In genomic region chr7:22240904-22241571, GRCh38 we compare ENCODE assay signal across 27 cellular contexts.
"Had no signal": no experiment of that assay in that cellular context is flagged by ENCODE, and none has a peak within 500 bp of the region (broad histone marks: within the 10 kb centered on the region; RNA-seq: fewer than 3 reads in every experiment).

No MANE protein-coding gene starts in this region.

- H3K4me1 ChIP-seq: left ventricle myocardium inferior, prostate gland, stomach, testis, thyroid gland, vagina had no signal

- H3K4me3 ChIP-seq: left ventricle myocardium inferior, lung, ovary, prostate gland, skin epidermis, stomach, testis, thyroid gland, transverse colon, upper lobe of left lung, vagina had no signal

- H3K27ac ChIP-seq: left ventricle myocardium inferior, ovary, prostate gland, skin epidermis, stomach, testis, thyroid gland, transverse colon, upper lobe of left lung, vagina had no signal

- ATAC-seq: naive thymus-derived CD4-positive, alpha-beta T cell; natural killer cell treated with Interleukin-12 subunit alpha and Interleukin-12 subunit beta and Interleukin-15 and Interleukin-18, amount 100 ng/mL, for 72 hours; right cardiac atrium; sciatic nerve; stimulated activated naive B cell treated with anti-CD40 and anti-IgM and Interleukin-4, amounts not matched to agents 10 μg/mL and 1 μg/mL and 100 μg/mL, for 72 hours; stimulated activated naive CD8-positive, alpha-beta T cell treated with anti-CD3 and anti-CD28 coated beads, Interleukin-15, Interleukin-2, amounts not matched to agents 100 U/mL and 50 U/mL, for 24 hours had no signal

- H3K36me3 ChIP-seq: left ventricle myocardium inferior, ovary, prostate gland, stomach, thyroid gland, upper lobe of left lung, vagina had no signal

- FAIRE-seq: islet of Langerhans, kidney had no signal

- DNase-seq: immature natural killer cell; kidney; left ventricle myocardium inferior; mesendoderm; naive thymus-derived CD4-positive, alpha-beta T cell; ovary; posterior cingulate gyrus; retina; right cardiac atrium; stimulated activated CD4-positive, alpha-beta T cell treated with anti-CD3 and anti-CD28 coated beads, Interleukin-12 subunit alpha, Interleukin-12 subunit beta, amount 100 ng/mL, for 4 hours; stimulated activated CD4-positive, alpha-beta T cell treated with anti-CD3 and anti-CD28 coated beads, Interleukin-15, amount 100 ng/mL, for 24 hours; stimulated activated CD4-positive, alpha-beta T cell treated with anti-CD3 and anti-CD28 coated beads, Interleukin-2, amount 100 ng/mL, for 24 hours; stimulated activated CD4-positive, alpha-beta T cell treated with anti-CD3 and anti-CD28 coated beads, Interleukin-4, amount 100 ng/mL, for 1 hour; stimulated activated naive B cell treated with anti-CD40 and anti-IgM and Interleukin-4, amounts not matched to agents 10 μg/mL and 1 μg/mL and 100 μg/mL, for 72 hours; stimulated activated naive CD8-positive, alpha-beta T cell treated with anti-CD3 and anti-CD28 coated beads, Interleukin-15, Interleukin-2, amounts not matched to agents 100 U/mL and 50 U/mL, for 24 hours; stomach; testis; thyroid gland; transverse colon; upper lobe of left lung had no signal

- H3K9me3 ChIP-seq: ovary, prostate gland, testis, thyroid gland, vagina had no signal

- H3K27me3 ChIP-seq: ovary, stomach, testis, thyroid gland, transverse colon, upper lobe of left lung, vagina had no signal
